In the genomic region with DNA sequence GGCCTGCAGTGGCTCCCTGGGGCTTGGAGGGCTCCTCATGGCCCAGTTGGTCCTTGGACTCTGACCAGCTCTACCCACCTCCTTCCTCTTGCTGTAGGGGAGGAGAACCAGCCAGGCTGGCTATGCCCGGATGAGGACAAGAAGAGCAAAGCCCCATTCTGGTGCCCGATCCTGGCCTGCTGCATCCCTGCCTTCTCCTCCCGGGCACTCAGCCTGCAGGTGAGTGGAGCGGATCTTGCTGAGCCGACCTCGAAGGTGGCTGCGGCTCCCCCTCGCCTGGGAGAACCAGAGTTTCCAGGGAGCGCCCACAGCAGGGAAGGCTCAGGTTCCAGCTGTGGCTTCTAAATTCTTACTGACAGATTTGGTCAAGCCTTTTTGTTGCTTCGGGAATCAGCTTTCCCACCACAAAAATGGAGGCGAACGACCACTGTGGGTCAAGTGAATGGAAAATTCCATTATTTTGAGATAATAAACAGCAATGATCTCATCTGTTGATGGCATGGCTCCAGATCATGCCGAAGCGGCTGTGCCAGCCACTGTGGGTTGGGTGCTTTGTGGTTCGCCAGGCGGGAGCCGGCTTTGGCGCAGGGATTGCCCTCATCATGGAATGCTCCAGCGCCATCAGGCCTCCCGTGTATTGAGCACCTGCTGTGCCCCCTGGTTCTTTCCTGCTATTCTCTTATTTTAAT, we compare ENCODE assay signal across 1 cellular context.
TF ChIP-seq lines count a peak whose summit lies in the region.

No MANE protein-coding gene starts in this region.

TF ChIP-seq in GM23338, 12 proteins besides CTCF, POLR2A, EP300 and RAD21 (continued from another document):
- TF ChIP-seq, protein P1, sequence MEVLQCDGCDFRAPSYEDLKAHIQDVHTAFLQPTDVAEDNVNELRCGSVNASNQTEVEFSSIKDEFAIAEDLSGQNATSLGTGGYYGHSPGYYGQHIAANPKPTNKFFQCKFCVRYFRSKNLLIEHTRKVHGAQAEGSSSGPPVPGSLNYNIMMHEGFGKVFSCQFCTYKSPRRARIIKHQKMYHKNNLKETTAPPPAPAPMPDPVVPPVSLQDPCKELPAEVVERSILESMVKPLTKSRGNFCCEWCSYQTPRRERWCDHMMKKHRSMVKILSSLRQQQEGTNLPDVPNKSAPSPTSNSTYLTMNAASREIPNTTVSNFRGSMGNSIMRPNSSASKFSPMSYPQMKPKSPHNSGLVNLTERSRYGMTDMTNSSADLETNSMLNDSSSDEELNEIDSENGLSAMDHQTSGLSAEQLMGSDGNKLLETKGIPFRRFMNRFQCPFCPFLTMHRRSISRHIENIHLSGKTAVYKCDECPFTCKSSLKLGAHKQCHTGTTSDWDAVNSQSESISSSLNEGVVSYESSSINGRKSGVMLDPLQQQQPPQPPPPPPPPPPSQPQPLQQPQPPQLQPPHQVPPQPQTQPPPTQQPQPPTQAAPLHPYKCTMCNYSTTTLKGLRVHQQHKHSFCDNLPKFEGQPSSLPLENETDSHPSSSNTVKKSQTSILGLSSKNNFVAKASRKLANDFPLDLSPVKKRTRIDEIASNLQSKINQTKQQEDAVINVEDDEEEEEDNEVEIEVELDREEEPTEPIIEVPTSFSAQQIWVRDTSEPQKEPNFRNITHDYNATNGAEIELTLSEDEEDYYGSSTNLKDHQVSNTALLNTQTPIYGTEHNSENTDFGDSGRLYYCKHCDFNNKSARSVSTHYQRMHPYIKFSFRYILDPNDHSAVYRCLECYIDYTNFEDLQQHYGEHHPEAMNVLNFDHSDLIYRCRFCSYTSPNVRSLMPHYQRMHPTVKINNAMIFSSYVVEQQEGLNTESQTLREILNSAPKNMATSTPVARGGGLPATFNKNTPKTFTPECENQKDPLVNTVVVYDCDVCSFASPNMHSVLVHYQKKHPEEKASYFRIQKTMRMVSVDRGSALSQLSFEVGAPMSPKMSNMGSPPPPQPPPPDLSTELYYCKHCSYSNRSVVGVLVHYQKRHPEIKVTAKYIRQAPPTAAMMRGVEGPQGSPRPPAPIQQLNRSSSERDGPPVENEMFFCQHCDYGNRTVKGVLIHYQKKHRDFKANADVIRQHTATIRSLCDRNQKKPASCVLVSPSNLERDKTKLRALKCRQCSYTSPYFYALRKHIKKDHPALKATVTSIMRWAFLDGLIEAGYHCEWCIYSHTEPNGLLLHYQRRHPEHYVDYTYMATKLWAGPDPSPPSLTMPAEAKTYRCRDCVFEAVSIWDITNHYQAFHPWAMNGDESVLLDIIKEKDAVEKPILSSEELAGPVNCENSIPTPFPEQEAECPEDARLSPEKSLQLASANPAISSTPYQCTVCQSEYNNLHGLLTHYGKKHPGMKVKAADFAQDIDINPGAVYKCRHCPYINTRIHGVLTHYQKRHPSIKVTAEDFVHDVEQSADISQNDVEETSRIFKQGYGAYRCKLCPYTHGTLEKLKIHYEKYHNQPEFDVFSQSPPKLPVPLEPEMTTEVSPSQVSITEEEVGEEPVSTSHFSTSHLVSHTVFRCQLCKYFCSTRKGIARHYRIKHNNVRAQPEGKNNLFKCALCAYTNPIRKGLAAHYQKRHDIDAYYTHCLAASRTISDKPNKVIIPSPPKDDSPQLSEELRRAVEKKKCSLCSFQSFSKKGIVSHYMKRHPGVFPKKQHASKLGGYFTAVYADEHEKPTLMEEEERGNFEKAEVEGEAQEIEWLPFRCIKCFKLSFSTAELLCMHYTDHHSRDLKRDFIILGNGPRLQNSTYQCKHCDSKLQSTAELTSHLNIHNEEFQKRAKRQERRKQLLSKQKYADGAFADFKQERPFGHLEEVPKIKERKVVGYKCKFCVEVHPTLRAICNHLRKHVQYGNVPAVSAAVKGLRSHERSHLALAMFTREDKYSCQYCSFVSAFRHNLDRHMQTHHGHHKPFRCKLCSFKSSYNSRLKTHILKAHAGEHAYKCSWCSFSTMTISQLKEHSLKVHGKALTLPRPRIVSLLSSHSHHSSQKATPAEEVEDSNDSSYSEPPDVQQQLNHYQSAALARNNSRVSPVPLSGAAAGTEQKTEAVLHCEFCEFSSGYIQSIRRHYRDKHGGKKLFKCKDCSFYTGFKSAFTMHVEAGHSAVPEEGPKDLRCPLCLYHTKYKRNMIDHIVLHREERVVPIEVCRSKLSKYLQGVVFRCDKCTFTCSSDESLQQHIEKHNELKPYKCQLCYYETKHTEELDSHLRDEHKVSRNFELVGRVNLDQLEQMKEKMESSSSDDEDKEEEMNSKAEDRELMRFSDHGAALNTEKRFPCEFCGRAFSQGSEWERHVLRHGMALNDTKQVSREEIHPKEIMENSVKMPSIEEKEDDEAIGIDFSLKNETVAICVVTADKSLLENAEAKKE (CRISPR knock-in tag; IDR thresholded peaks at IDR 0.05) = no peak
- TF ChIP-seq JUNB (IDR thresholded peaks at IDR 0.05; ENCODE audit: unreplicated experiment) (no peak), STAT1 (IDR thresholded peaks at IDR 0.05; ENCODE audit: unreplicated experiment) (no peak), ZNF114 (CRISPR knock-in tag; IDR thresholded peaks at IDR 0.05) (no peak), ZNF331 (CRISPR knock-in tag; IDR thresholded peaks at IDR 0.05; ENCODE audit: low read depth) (no peak), POLR2AphosphoS5 (IDR thresholded peaks at IDR 0.05; ENCODE audit: low read depth) (no peak)
- TF ChIP-seq, protein P2, sequence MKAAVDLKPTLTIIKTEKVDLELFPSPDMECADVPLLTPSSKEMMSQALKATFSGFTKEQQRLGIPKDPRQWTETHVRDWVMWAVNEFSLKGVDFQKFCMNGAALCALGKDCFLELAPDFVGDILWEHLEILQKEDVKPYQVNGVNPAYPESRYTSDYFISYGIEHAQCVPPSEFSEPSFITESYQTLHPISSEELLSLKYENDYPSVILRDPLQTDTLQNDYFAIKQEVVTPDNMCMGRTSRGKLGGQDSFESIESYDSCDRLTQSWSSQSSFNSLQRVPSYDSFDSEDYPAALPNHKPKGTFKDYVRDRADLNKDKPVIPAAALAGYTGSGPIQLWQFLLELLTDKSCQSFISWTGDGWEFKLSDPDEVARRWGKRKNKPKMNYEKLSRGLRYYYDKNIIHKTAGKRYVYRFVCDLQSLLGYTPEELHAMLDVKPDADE (IDR thresholded peaks at IDR 0.05) = no peak
